In genomic region chr16:2511128-2511785, GRCh38 we compare ENCODE assay signal across 9 cellular contexts. TPM values are rescaled to one million over a fixed set of nuclear protein-coding genes. Genes with fewer than 3 reads are reported as not detected.
A peak's percentile ranks its signal among the peaks of the same experiment; 100 is the strongest.
DNase-seq lines count a peak whose midpoint lies in the region; ATAC-seq and TF ChIP-seq lines count a peak whose summit lies in the region.
"Had no signal": no experiment of that assay in that cellular context is flagged by ENCODE, and none has a peak within 500 bp of the region (broad histone marks: within the 10 kb centered on the region; RNA-seq: fewer than 3 reads in every experiment).

No MANE protein-coding gene starts in this region.

- H3F3A ChIP-seq in neural progenitor cell (ENCODE audit: low read depth), result peaks cover 14% of the 10 kb centered on the region

- H3K4me1 ChIP-seq in neural progenitor cell (peaks cover 29% of the 10 kb centered on the region), prostate gland (replicated peaks) (peaks cover 9% of the 10 kb centered on the region)

- no peaks in the 10 kb centered on the region for H3K27me3 ChIP-seq in neural progenitor cell
- no peaks in the 10 kb centered on the region for H3K27me3 ChIP-seq in prostate gland (replicated peaks; ENCODE audit: insufficient read depth)
- H3K27me3 ChIP-seq: BLaER1 treated with 17β-estradiol and CSF1 and Interleukin-3, amounts not matched to agents 10 nM and 100 nM had no signal

- no peaks in the 10 kb centered on the region for H3K9me3 Mint-ChIP-seq in neural progenitor cell

- H3K36me3 Mint-ChIP-seq in neural progenitor cell, result no peaks in the 10 kb centered on the region

- in situ Hi-C loops in KBM-7 (cut with MboI; ENCODE audit: low pct_unique_long_range_greater_than_20kb, low sequenced_read_pairs), result no loop called here

- H3K4me1 Mint-ChIP-seq in neural progenitor cell, result peaks cover 38% of the 10 kb centered on the region

- WGBS in prostate gland, result 38% methylated on average over 23 of the region's 24 CpGs

- H3K36me3 ChIP-seq in neural progenitor cell (no peaks in the 10 kb centered on the region), prostate gland (no peaks in the 10 kb centered on the region)

- H3K27ac ChIP-seq in RWPE1 (peak overlapping the region; percentile 95; the same call in 1 of the 2 replicates), neural progenitor cell (no peak overlapping the region), prostate gland (no peak overlapping the region)

- ATAC-seq in stimulated activated naive CD8-positive, alpha-beta T cell treated with anti-CD3 and anti-CD28 coated beads, Interleukin-15, Interleukin-2, amounts not matched to agents 100 U/mL and 50 U/mL, for 24 hours, result no peak

- H2AFZ ChIP-seq in neural progenitor cell (replicated peaks), result no peak overlapping the region

- peaks cover 20% of the 10 kb centered on the region for H4K20me1 ChIP-seq in neural progenitor cell (ENCODE audit: low read depth)

- H3K4me3 ChIP-seq in foreskin fibroblast (ENCODE audit: low read depth in 1 of 2, low read length in 2 of 2) (no peak overlapping the region), neural progenitor cell (no peak overlapping the region), prostate gland (no peak overlapping the region)
- H3K4me3 ChIP-seq: BLaER1 treated with 17β-estradiol and CSF1 and Interleukin-3, amounts not matched to agents 10 nM and 100 nM had no signal

- no peak overlapping the region for H3K9ac ChIP-seq in neural progenitor cell

- POLR2A ChIA-PET in RWPE1 (lab: Yijun Ruan, JAX; ENCODE audit: low non-redundant PET), result interaction anchor here (0.7 kb wide), 1 partner anchor 511 kb away, joined by 5 read pairs; no protein-coding TSS in a partner anchor

- peak overlapping the region; percentile 19 for H3K4me3 Mint-ChIP-seq in neural progenitor cell

- peaks cover 15% of the 10 kb centered on the region for H3K27me3 Mint-ChIP-seq in neural progenitor cell (ENCODE audit: insufficient read depth, low read depth)

- intact Hi-C loops in prostate gland (cut with DNase I), result no loop called here

- H3K4me2 ChIP-seq in neural progenitor cell, result peak overlapping the region; percentile 21

- H3K27ac Mint-ChIP-seq in neural progenitor cell, result peak overlapping the region; percentile 23

- TF ChIP-seq CTCF in RWPE1 (conservative IDR thresholded peaks at IDR 0.05; ENCODE audit: low read depth) (no peak), foreskin fibroblast (IDR thresholded peaks at IDR 0.05; ENCODE audit: low read depth, low read length) (no peak), neural progenitor cell (IDR thresholded peaks at IDR 0.05) (no peak), prostate gland (IDR thresholded peaks at IDR 0.05) (no peak)

- TF ChIP-seq POLR2A in prostate gland (IDR thresholded peaks at IDR 0.05), result no peak

- CTCF ChIA-PET in RWPE1 (lab: Yijun Ruan, JAX), result interaction anchor here (3.3 kb wide), 1 partner anchor 10 kb away, joined by 14 read pairs; no protein-coding TSS in a partner anchor

- H3K9me3 ChIP-seq in neural progenitor cell (ENCODE audit: low read depth) (no peaks in the 10 kb centered on the region), prostate gland (no peaks in the 10 kb centered on the region)
- H3K9me3 ChIP-seq: BLaER1 treated with 17β-estradiol and CSF1 and Interleukin-3, amounts not matched to agents 10 nM and 100 nM had no signal

- H3K79me2 ChIP-seq in neural progenitor cell (ENCODE audit: low read depth), result peaks cover 25% of the 10 kb centered on the region

- peak; percentile 86 for DNase-seq in AG08396 (ENCODE audit: low spot score)
- DNase-seq in RWPE1 (ENCODE audit: low spot score), result no peak
- DNase-seq in foreskin fibroblast, result peak; percentile 57 to 86
- DNase-seq in neural progenitor cell (ENCODE audit: low spot score), result peak; percentile 40
- DNase-seq in prostate gland (ENCODE audit: low spot score), result no peak
- DNase-seq in epidermal melanocyte (ENCODE audit: insufficient read length, low spot score), result no peak
- DNase-seq in stimulated activated naive CD8-positive, alpha-beta T cell treated with anti-CD3 and anti-CD28 coated beads, Interleukin-15, Interleukin-2, amounts not matched to agents 100 U/mL and 50 U/mL, for 24 hours, result no peak
- DNase-seq in KBM-7, result no peak

RNA-seq across cellular contexts. Expression of gene ATP6V0C, which starts 2.5 kb away (rescaled TPM):
- 11.6 and 44.3 TPM in 2 replicates for total RNA-seq in neural progenitor cell (ENCODE audit: low replicate concordance)
- total RNA-seq in prostate gland, result 100 to 1,000 TPM; 114 to 164 TPM

RNA-seq across cellular contexts. Expression of gene AMDHD2, which starts 8.9 kb away (rescaled TPM):
- total RNA-seq in neural progenitor cell (ENCODE audit: low replicate concordance) (11.7 and 39.2 TPM in 2 replicates), prostate gland (10 to 100 TPM; 41.4 to 78.1 TPM)

RNA-seq across cellular contexts. Expression of gene CEMP1, which starts 20.0 kb away (rescaled TPM):
- total RNA-seq in neural progenitor cell (ENCODE audit: low replicate concordance) (0.09 TPM in 1 of 2 replicates, not detected in the other), prostate gland (1 to 10 TPM; 1.3 to 8.1 TPM)

RNA-seq across cellular contexts. Expression of gene PDPK1, which starts 26.6 kb away (rescaled TPM):
- total RNA-seq in neural progenitor cell (ENCODE audit: low replicate concordance) (13.6 and 13.9 TPM in 2 replicates), prostate gland (10 to 100 TPM; 33.1 to 73.2 TPM)

RNA-seq across cellular contexts. Expression of gene TBC1D24, which starts 36.3 kb away (rescaled TPM):
- total RNA-seq in neural progenitor cell (ENCODE audit: low replicate concordance) (8.2 and 11.9 TPM in 2 replicates), prostate gland (10 to 100 TPM; 22.4 to 26.2 TPM)

Comparison
In these comparisons a context has a peak if more than half of its experiments do, and no peak if none do; other contexts are left out.
1. DNase-seq: peak in AG08396 (single experiment), foreskin fibroblast (2 of 2) and neural progenitor cell (single experiment); none in RWPE1 (single experiment), prostate gland (single experiment), epidermal melanocyte (single experiment), stimulated activated naive CD8-positive, alpha-beta T cell treated with anti-CD3 and anti-CD28 coated beads, Interleukin-15, Interleukin-2, amounts not matched to agents 100 U/mL and 50 U/mL, for 24 hours (single experiment) and KBM-7 (single experiment).